18 cellular contexts compared by ENCODE assay signal in genomic region chr3:148903022-148903442, GRCh38. TPM values are rescaled to one million over a fixed set of nuclear protein-coding genes. Genes with fewer than 3 reads are reported as not detected.
A peak's percentile ranks its signal among the peaks of the same experiment; 100 is the strongest.
DNase-seq lines count a peak whose midpoint lies in the region; ATAC-seq and TF ChIP-seq lines count a peak whose summit lies in the region.
"Had no signal": no experiment of that assay in that cellular context is flagged by ENCODE, and none has a peak within 500 bp of the region (broad histone marks: within the 10 kb centered on the region; RNA-seq: fewer than 3 reads in every experiment).

No MANE protein-coding gene starts in this region.

- no peaks in the 10 kb centered on the region for H3K4me1 ChIP-seq in upper lobe of left lung

- H3K4me3 ChIP-seq in astrocyte of the spinal cord (ENCODE audit: low read depth, low read length) (no peak overlapping the region), upper lobe of left lung (no peak overlapping the region)

- ATAC-seq in GM21447 (IDR thresholded peaks at IDR 0.05; ENCODE audit: unreplicated experiment) (no peak), upper lobe of left lung (ENCODE audit: low FRiP score in 2 of 2) (no peak)

- TF ChIP-seq POLR2A in upper lobe of left lung (IDR thresholded peaks at IDR 0.05), result no peak

- WGBS in upper lobe of left lung, 2 donors, result 85 to 86% methylated on average over 2 of the region's 2 CpGs

- in situ Hi-C loops in astrocyte of the spinal cord (cut with HindIII; ENCODE audit: low sequenced_read_pairs), result no loop called here

- H3K27ac ChIP-seq in upper lobe of left lung, result no peak overlapping the region
- H3K27ac ChIP-seq: neutrophil, VCaP had no signal

- DNase-seq in EH (ENCODE audit: low read depth), result peak; percentile 76
- peak; percentile 81 for DNase-seq in HS-5 (ENCODE audit: low read depth)
- DNase-seq in astrocyte of the spinal cord (ENCODE audit: low read depth, low spot score), result peak; percentile 49
- peak; percentile 7 for DNase-seq in hepatic stellate cell (ENCODE audit: low spot score)
- DNase-seq in 8988T, result no peak
- DNase-seq in upper lobe of left lung, result no peak
- DNase-seq in mesenteric fat pad (ENCODE audit: low spot score), result no peak
- DNase-seq: activated naive CD4-positive, alpha-beta T cell treated with anti-CD3 and anti-CD28 coated beads, Interleukin-2, amount 10 ng/mL, durations not matched to agents 7 days and 5 days; DND-41; H9; head of caudate nucleus; NCI-H1694 treated with DMSO at 0.1 percent for 48 hours; NCI-H510A treated with DMSO at 0.1 percent for 48 hours; stimulated activated naive CD4-positive, alpha-beta T cell had no signal

- H3K27me3 ChIP-seq in upper lobe of left lung, result no peaks in the 10 kb centered on the region
- H3K27me3 ChIP-seq: neutrophil had no signal

- TF ChIP-seq EP300 in upper lobe of left lung (IDR thresholded peaks at IDR 0.05), result no peak

- TF ChIP-seq CTCF in astrocyte of the spinal cord (IDR thresholded peaks at IDR 0.05; ENCODE audit: low read depth, low read length) (no peak), upper lobe of left lung (IDR thresholded peaks at IDR 0.05) (no peak)

- H3K9me3 ChIP-seq in upper lobe of left lung, result no peaks in the 10 kb centered on the region
- H3K9me3 ChIP-seq: neutrophil had no signal

- H3K36me3 ChIP-seq in upper lobe of left lung, result no peaks in the 10 kb centered on the region
- H3K36me3 ChIP-seq: neutrophil had no signal

RNA-seq across cellular contexts. Expression of gene CPA3, which starts 37.9 kb away (rescaled TPM):
- total RNA-seq in upper lobe of left lung (10 to 100 TPM in 4 of 6 donors, 1 to 10 TPM in 2; 3.4 to 63.2 (median 35.6) TPM), mesenteric fat pad (5.5 TPM)
- total RNA-seq: H9, mesothelial cell of epicardium had no signal

Comparison
In these comparisons a context has a peak if more than half of its experiments do, and no peak if none do; other contexts are left out.
1. DNase-seq: peak in EH (single experiment), HS-5 (single experiment), astrocyte of the spinal cord (single experiment) and hepatic stellate cell (single experiment); none in 8988T (single experiment), upper lobe of left lung (0 of 2) and mesenteric fat pad (single experiment).